In the genomic region with DNA sequence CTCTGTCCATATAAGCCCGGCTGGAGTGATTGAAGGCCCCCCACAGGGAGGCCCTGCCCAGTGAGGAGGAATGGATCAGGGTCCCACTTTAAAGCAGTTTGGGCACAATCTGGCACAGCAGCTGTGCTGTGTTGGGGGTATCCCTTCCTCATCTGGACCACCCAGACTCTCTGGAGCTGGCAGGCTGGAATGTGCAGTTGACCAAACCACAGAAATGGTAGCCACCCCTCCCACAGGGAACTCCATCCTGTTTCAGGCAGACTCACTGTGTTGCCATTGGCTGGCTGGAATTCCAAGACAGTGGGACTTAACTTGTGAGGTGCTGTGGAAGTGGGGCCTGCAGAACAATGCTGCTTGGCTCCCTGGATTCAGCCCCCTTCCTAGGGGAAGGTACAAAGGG, we compare ENCODE assay signal across 21 cellular contexts. TPM values are rescaled to one million over a fixed set of nuclear protein-coding genes. Genes with fewer than 3 reads are reported as not detected.
A peak's percentile ranks its signal among the peaks of the same experiment; 100 is the strongest.
DNase-seq lines count a peak whose midpoint lies in the region; ATAC-seq and TF ChIP-seq lines count a peak whose summit lies in the region.
"Had no signal": no experiment of that assay in that cellular context is flagged by ENCODE, and none has a peak within 500 bp of the region (broad histone marks: within the 10 kb centered on the region; RNA-seq: fewer than 3 reads in every experiment).

No MANE protein-coding gene starts in this region.

- H3K4me1 Mint-ChIP-seq in endodermal cell, result no peaks in the 10 kb centered on the region
- H3K4me1 Mint-ChIP-seq: CD14-positive monocyte; CD4-positive, alpha-beta memory T cell; GM23338; IgD-negative memory B cell had no signal

- no peaks in the 10 kb centered on the region for H3K36me3 ChIP-seq in SJCRH30
- H3K36me3 ChIP-seq in endodermal cell (ENCODE audit: control insufficient read depth, insufficient read depth, low read length), result peaks cover 89% of the 10 kb centered on the region
- H3K36me3 ChIP-seq: BLaER1 had no signal

- H3K9me3 ChIP-seq in SJCRH30 (replicated peaks), result peaks cover 4% of the 10 kb centered on the region; the same call in 1 of the 2 replicates
- peaks cover 59% of the 10 kb centered on the region for H3K9me3 ChIP-seq in endodermal cell (ENCODE audit: control insufficient read depth, low read length)

- TF ChIP-seq CTCF in endodermal cell (conservative IDR thresholded peaks at IDR 0.05), result no peak

- H3K27ac ChIP-seq in SJCRH30 (peak overlapping the region; percentile 58), endodermal cell (ENCODE audit: low read depth, low read length) (no peak overlapping the region)
- H3K27ac ChIP-seq: BLaER1 had no signal

- H3K9me3 Mint-ChIP-seq in endodermal cell, result peaks cover 52% of the 10 kb centered on the region

- no peak overlapping the region for H3K27ac Mint-ChIP-seq in endodermal cell
- H3K27ac Mint-ChIP-seq: CD14-positive monocyte; CD4-positive, alpha-beta memory T cell; GM23338; HFFc6; IgD-negative memory B cell had no signal

- DNase-seq in Right ventricle myocardium superior (no peak), cardiac septum (ENCODE audit: low spot score) (no peak), SJCRH30 (peak; percentile 72 to 73), endodermal cell (no peak), myocyte (ENCODE audit: low read depth) (peak; percentile 80), DMS114 treated with DMSO at 0.1 percent for 48 hours (lab: John Stamatoyannopoulos, UW; ENCODE audit: unreplicated experiment) (no peak)
- DNase-seq: 8988T; CD4-positive, alpha-beta memory T cell; DMS53; DND-41; EL; HFFc6 had no signal

- no peak overlapping the region for H3K9ac ChIP-seq in endodermal cell (ENCODE audit: extremely low read depth, low read length, poor library complexity, severe bottlenecking)
- H3K9ac ChIP-seq: BLaER1 had no signal

- H3K4me3 Mint-ChIP-seq in endodermal cell, result no peak overlapping the region
- H3K4me3 Mint-ChIP-seq: CD14-positive monocyte; CD4-positive, alpha-beta memory T cell; GM23338; HFFc6; IgD-negative memory B cell had no signal

- H3K27me3 ChIP-seq in SJCRH30, result no peaks in the 10 kb centered on the region
- no peaks in the 10 kb centered on the region for H3K27me3 ChIP-seq in endodermal cell (ENCODE audit: control insufficient read depth, insufficient read depth, low read length, poor library complexity, severe bottlenecking)
- H3K27me3 ChIP-seq: BLaER1 had no signal

- ATAC-seq in Right ventricle myocardium superior (ENCODE audit: poor library complexity) (peak; percentile 8), HG02763 (IDR thresholded peaks at IDR 0.05; ENCODE audit: unreplicated experiment) (no peak), GM19395 (IDR thresholded peaks at IDR 0.05; ENCODE audit: unreplicated experiment) (no peak)
- ATAC-seq: GM12878, GM23338, HCT116, HepG2 had no signal

- intact Hi-C loops in Right ventricle myocardium superior (cut with DNase I) (no loop called here), cardiac septum (cut with DNase I) (no loop called here)

- no peaks in the 10 kb centered on the region for H3K27me3 Mint-ChIP-seq in endodermal cell (ENCODE audit: insufficient read depth)

- H3K4me1 ChIP-seq in SJCRH30 (peaks cover 20% of the 10 kb centered on the region), endodermal cell (ENCODE audit: control insufficient read depth, insufficient read depth, low read length) (no peaks in the 10 kb centered on the region)
- H3K4me1 ChIP-seq: BLaER1 had no signal

- H3K4me3 ChIP-seq in SJCRH30 (no peak overlapping the region), endodermal cell (ENCODE audit: low read length) (peak overlapping the region; percentile 1)
- H3K4me3 ChIP-seq: BLaER1, GM12878, GM23338 had no signal

- H3K36me3 Mint-ChIP-seq in endodermal cell (ENCODE audit: low read depth), result peaks cover 90% of the 10 kb centered on the region
- H3K36me3 Mint-ChIP-seq: CD4-positive, alpha-beta memory T cell had no signal

- 41% methylated on average over 1 of the region's 1 CpG; no CpG with 5 or more reads in 1 of the 2 experiments for WGBS in endodermal cell (ENCODE audit: insufficient coverage in 1 of 2, insufficient read length in 1 of 2), 2 experiments

RNA-seq across cellular contexts. Expression of a gene that starts 53.5 kb away (rescaled TPM):
- total RNA-seq in Right ventricle myocardium superior (7.8 TPM), cardiac septum (11.6 TPM), endodermal cell (10 to 100 TPM; 34.1 to 72.7 TPM), myocyte (22.4 and 37.0 TPM in 2 replicates)
- total RNA-seq in SJCRH30 (2014; rRNA removed; shearing (Covaris generic)), result 28.8 and 32.9 TPM in 2 replicates
- polyA plus RNA-seq in endodermal cell (2013, experiment 1 of 2), result 30.1 TPM
- polyA plus RNA-seq in endodermal cell (2013, experiment 2 of 2), result 26.3 TPM
- polyA plus RNA-seq in myocyte (2012), result 11.8 TPM

Comparison
In these comparisons a context has a peak if more than half of its experiments do, and no peak if none do; other contexts are left out.
1. DNase-seq: peak in SJCRH30 (2 of 2) and myocyte (single experiment); none in Right ventricle myocardium superior (single experiment), cardiac septum (single experiment), endodermal cell (single experiment) and DMS114 treated with DMSO at 0.1 percent for 48 hours (single experiment).